In the genomic region with DNA sequence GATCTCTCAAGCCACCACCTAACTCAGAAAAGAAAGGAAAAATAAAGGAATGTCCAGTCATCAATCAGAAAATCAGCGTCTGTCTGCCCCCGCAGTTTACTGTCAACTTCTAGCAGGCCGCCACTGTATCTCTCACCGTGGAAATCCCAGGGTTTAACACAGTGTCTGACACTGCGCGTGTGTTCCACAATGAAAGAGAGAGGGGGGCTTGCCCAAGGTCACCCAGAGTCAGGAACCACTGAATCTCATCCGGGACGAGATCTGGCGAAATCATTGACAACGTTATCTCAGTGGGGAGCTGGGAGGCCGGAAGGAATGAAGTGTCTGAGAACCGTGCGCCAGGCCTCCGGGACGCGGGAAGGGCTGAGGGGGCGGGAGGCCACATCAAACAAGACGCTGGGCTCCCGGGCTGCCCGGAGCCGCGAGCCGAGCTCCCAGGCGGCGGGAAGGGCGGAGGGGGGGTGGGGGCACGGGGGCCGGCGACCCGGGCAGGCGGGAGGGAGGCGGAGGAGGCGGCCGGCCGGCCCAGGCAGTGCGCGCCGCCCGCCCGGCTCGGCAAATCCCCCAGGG, we compare ENCODE assay signal across 7 cellular contexts. TPM values are rescaled to one million over a fixed set of nuclear protein-coding genes. Genes with fewer than 3 reads are reported as not detected.
DNase-seq lines count a peak whose midpoint lies in the region; ATAC-seq and TF ChIP-seq lines count a peak whose summit lies in the region.

No MANE protein-coding gene starts in this region.

- intact Hi-C loops in activated T-helper 1 cell treated with anti-CD3 and anti-CD28 coated beads, Interleukin-12 subunit alpha, Interleukin-12 subunit beta, Interleukin-2, Interleukin-4 antibody, amounts not matched to agents 30 ng/mL and 10 ng/mL and 1 ng/mL, durations not matched to agents 14 hours and 24 hours and 36 hours (cut with micrococcal nuclease): loop anchor here (1.0 to 10.0 kb wide), 7 partner anchors 9 to 1411 kb away; a partner anchor contains a TSS
- intact Hi-C loops in heart left ventricle (cut with DNase I): loop anchor here (1.0 to 10.0 kb wide), 15 partner anchors 51 to 353 kb away; no protein-coding TSS in a partner anchor

- H3K9me3 Mint-ChIP-seq in activated T-helper 1 cell treated with anti-CD3 and anti-CD28 coated beads, Interleukin-12 subunit alpha, Interleukin-12 subunit beta, Interleukin-2, Interleukin-4 antibody, amounts not matched to agents 30 ng/mL and 10 ng/mL and 1 ng/mL, durations not matched to agents 14 hours and 24 hours and 36 hours: no peaks in the 10 kb centered on the region
- H3K9me3 Mint-ChIP-seq in progenitor cell of endocrine pancreas (ENCODE audit: low read depth): no peaks in the 10 kb centered on the region

- H3K27me3 Mint-ChIP-seq in activated T-helper 1 cell treated with anti-CD3 and anti-CD28 coated beads, Interleukin-12 subunit alpha, Interleukin-12 subunit beta, Interleukin-2, Interleukin-4 antibody, amounts not matched to agents 30 ng/mL and 10 ng/mL and 1 ng/mL, durations not matched to agents 14 hours and 24 hours and 36 hours (ENCODE audit: insufficient read depth): peaks cover 58% of the 10 kb centered on the region
- no peaks in the 10 kb centered on the region for H3K27me3 Mint-ChIP-seq in progenitor cell of endocrine pancreas

- no peaks in the 10 kb centered on the region for H3K9me3 ChIP-seq in heart left ventricle

- 4 to 14% (median 10%) methylated on average over 11 to 41 of the region's 41 CpGs for whole genome bisulfite sequencing in heart left ventricle, 4 donors

- H3K36me3 ChIP-seq in GM06990 (ENCODE audit: control insufficient read depth, insufficient read depth, low read length) (no peaks in the 10 kb centered on the region), heart left ventricle (peaks cover 0 to 6% (median 0%) of the 10 kb centered on the region in 9 donors)

- peaks cover 4 to 64% (median 38%) of the 10 kb centered on the region in 12 donors for H3K4me1 ChIP-seq in heart left ventricle

- peak overlapping the region; percentile 29 to 99 (median 70) for H3K27ac ChIP-seq in heart left ventricle

- ATAC-seq in heart left ventricle: peak in 1 of 4 donors; percentile 0
- no peak for ATAC-seq in GM19397 (IDR thresholded peaks at IDR 0.05; ENCODE audit: unreplicated experiment)
- ATAC-seq in HG03565 (IDR thresholded peaks at IDR 0.05; ENCODE audit: unreplicated experiment): no peak

- H3K4me3 ChIP-seq in GM06990 (replicated peaks; ENCODE audit: low read depth, low read length): peak overlapping the region; percentile 41
- H3K4me3 ChIP-seq in heart left ventricle: peak overlapping the region in 10 of 12 donors; percentile 8 to 62 (median 42)

- DNase-seq in GM06990 (ENCODE audit: extremely low read depth, insufficient read length) (peak; percentile 66), NCI-H1092 (lab: John Stamatoyannopoulos, UW) (peak; percentile 34), heart left ventricle (peak; percentile 75 to 84 (median 80)), progenitor cell of endocrine pancreas (ENCODE audit: low spot score, unreplicated experiment) (peak; percentile 31)
- no peak for DNase-seq in activated T-helper 1 cell treated with anti-CD3 and anti-CD28 coated beads, Interleukin-12 subunit alpha, Interleukin-12 subunit beta, Interleukin-2, Interleukin-4 antibody, amounts not matched to agents 30 ng/mL and 10 ng/mL and 1 ng/mL, durations not matched to agents 14 hours and 24 hours and 36 hours (ENCODE audit: low spot score)

- TF ChIP-seq CTCF in GM06990 (IDR thresholded peaks at IDR 0.05; ENCODE audit: insufficient read depth, low read length, poor library complexity, severe bottlenecking) (no peak), heart left ventricle (IDR thresholded peaks at IDR 0.05) (no peak), progenitor cell of endocrine pancreas (IDR thresholded peaks at IDR 0.05; ENCODE audit: unreplicated experiment) (no peak)

- peak overlapping the region; percentile 60 for H3K4me3 Mint-ChIP-seq in activated T-helper 1 cell treated with anti-CD3 and anti-CD28 coated beads, Interleukin-12 subunit alpha, Interleukin-12 subunit beta, Interleukin-2, Interleukin-4 antibody, amounts not matched to agents 30 ng/mL and 10 ng/mL and 1 ng/mL, durations not matched to agents 14 hours and 24 hours and 36 hours
- peak overlapping the region; percentile 79 for H3K4me3 Mint-ChIP-seq in progenitor cell of endocrine pancreas (ENCODE audit: low read depth)

- H3K4me1 Mint-ChIP-seq in activated T-helper 1 cell treated with anti-CD3 and anti-CD28 coated beads, Interleukin-12 subunit alpha, Interleukin-12 subunit beta, Interleukin-2, Interleukin-4 antibody, amounts not matched to agents 30 ng/mL and 10 ng/mL and 1 ng/mL, durations not matched to agents 14 hours and 24 hours and 36 hours (ENCODE audit: low read depth): peaks cover 74% of the 10 kb centered on the region
- H3K4me1 Mint-ChIP-seq in progenitor cell of endocrine pancreas (ENCODE audit: low read depth): peaks cover 46% of the 10 kb centered on the region

- no peak for TF ChIP-seq POLR2A in heart left ventricle (IDR thresholded peaks at IDR 0.05)

- H3K27me3 ChIP-seq in GM06990 (replicated peaks; ENCODE audit: control insufficient read depth, insufficient read depth, low read length): no peaks in the 10 kb centered on the region
- H3K27me3 ChIP-seq in heart left ventricle: peaks cover 0 to 61% (median 0%) of the 10 kb centered on the region in 9 donors

- H3K27ac Mint-ChIP-seq in activated T-helper 1 cell treated with anti-CD3 and anti-CD28 coated beads, Interleukin-12 subunit alpha, Interleukin-12 subunit beta, Interleukin-2, Interleukin-4 antibody, amounts not matched to agents 30 ng/mL and 10 ng/mL and 1 ng/mL, durations not matched to agents 14 hours and 24 hours and 36 hours: peak overlapping the region; percentile 66
- H3K27ac Mint-ChIP-seq in progenitor cell of endocrine pancreas: peak overlapping the region; percentile 92

- peaks cover 2% of the 10 kb centered on the region for H3K36me3 Mint-ChIP-seq in activated T-helper 1 cell treated with anti-CD3 and anti-CD28 coated beads, Interleukin-12 subunit alpha, Interleukin-12 subunit beta, Interleukin-2, Interleukin-4 antibody, amounts not matched to agents 30 ng/mL and 10 ng/mL and 1 ng/mL, durations not matched to agents 14 hours and 24 hours and 36 hours (ENCODE audit: low read depth)
- H3K36me3 Mint-ChIP-seq in progenitor cell of endocrine pancreas (ENCODE audit: insufficient read depth): peaks cover 17% of the 10 kb centered on the region

RNA-seq across cellular contexts. Expression of a gene that starts 2.2 kb away (rescaled TPM):
- 2.5 and 2.6 TPM in 2 replicates for total RNA-seq in activated T-helper 1 cell treated with anti-CD3 and anti-CD28 coated beads, Interleukin-12 subunit alpha, Interleukin-12 subunit beta, Interleukin-2, Interleukin-4 antibody, amounts not matched to agents 30 ng/mL and 10 ng/mL and 1 ng/mL, durations not matched to agents 14 hours and 24 hours and 36 hours
- total RNA-seq in heart left ventricle (10 to 100 TPM in 7 of 9 donors, 1 to 10 TPM in 2; 9.2 to 32.3 (median 19.2) TPM), progenitor cell of endocrine pancreas (129 and 142 TPM in 2 replicates)
- 10 to 100 TPM in 1 of 2 donors, 1 to 10 TPM in 1; 9.2 to 11.7 TPM for polyA plus RNA-seq in heart left ventricle
